ENCODE assay signal across 9 cellular contexts in the genomic region with DNA sequence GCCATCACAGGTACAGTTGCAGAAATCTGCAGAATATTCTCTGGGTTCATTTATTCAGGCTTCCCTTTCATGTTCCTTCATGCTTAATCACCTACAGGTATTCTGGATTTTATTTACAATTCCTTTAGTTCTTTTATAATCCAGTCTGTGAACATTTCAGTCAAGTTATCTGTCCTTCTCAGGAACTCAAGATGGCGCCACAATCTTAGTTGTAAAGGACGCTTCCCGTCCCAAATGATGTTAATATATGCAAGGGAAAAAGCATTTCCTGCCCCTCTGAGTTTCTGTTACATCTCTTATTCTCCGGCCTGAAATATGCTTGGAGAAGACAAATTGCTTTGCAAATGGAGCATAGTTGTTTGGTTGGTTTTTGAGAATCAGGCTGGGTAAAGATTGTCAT. TPM values are rescaled to one million over a fixed set of nuclear protein-coding genes. Genes with fewer than 3 reads are reported as not detected.
DNase-seq lines count a peak whose midpoint lies in the region; ATAC-seq and TF ChIP-seq lines count a peak whose summit lies in the region.
"Had no signal": no experiment of that assay in that cellular context is flagged by ENCODE, and none has a peak within 500 bp of the region (broad histone marks: within the 10 kb centered on the region; RNA-seq: fewer than 3 reads in every experiment).

No MANE protein-coding gene starts in this region.

- peak; percentile 53 for DNase-seq in NCI-H2227 (lab: John Stamatoyannopoulos, UW; ENCODE audit: unreplicated experiment)
- DNase-seq in NCI-H2227 treated with DMSO at 0.1 percent for 48 hours (lab: John Stamatoyannopoulos, UW): no peak
- DNase-seq in fibroblast of peridontal ligament (ENCODE audit: extremely low read depth): peak; percentile 83
- no peak for DNase-seq in sigmoid colon
- DNase-seq: CD4-positive, CD25-positive, alpha-beta regulatory T cell had no signal

- H3K27me3 ChIP-seq in OCI-LY3 (ENCODE audit: low read depth, low read length) (no peaks in the 10 kb centered on the region), sigmoid colon (no peaks in the 10 kb centered on the region)

- TF ChIP-seq EP300 in sigmoid colon (IDR thresholded peaks at IDR 0.05): no peak

- ATAC-seq in HG02840 (IDR thresholded peaks at IDR 0.05; ENCODE audit: low FRiP score, unreplicated experiment) (no peak), HG03159 (IDR thresholded peaks at IDR 0.05; ENCODE audit: unreplicated experiment) (no peak), GM21825 (IDR thresholded peaks at IDR 0.05; ENCODE audit: unreplicated experiment) (no peak)

- H2AFZ ChIP-seq in OCI-LY3 (ENCODE audit: low read depth, low read length): no peak overlapping the region

- TF ChIP-seq CTCF in OCI-LY3 (IDR thresholded peaks at IDR 0.05; ENCODE audit: low read depth, low read length) (peak; percentile 28), sigmoid colon (IDR thresholded peaks at IDR 0.05) (peak in 3 of 4 experiments; percentile 38 to 57 (median 39))

- H3K4me3 ChIP-seq in OCI-LY3 (ENCODE audit: low read length) (no peak overlapping the region), sigmoid colon (no peak overlapping the region)

- H3K36me3 ChIP-seq in OCI-LY3 (replicated peaks; ENCODE audit: low read depth, low read length) (no peaks in the 10 kb centered on the region), sigmoid colon (no peaks in the 10 kb centered on the region)

- no peaks in the 10 kb centered on the region for H3K79me2 ChIP-seq in OCI-LY3 (ENCODE audit: low read length)

- H4K20me1 ChIP-seq in OCI-LY3 (ENCODE audit: insufficient read depth, low read length): no peaks in the 10 kb centered on the region

- no peak overlapping the region for H3K9ac ChIP-seq in OCI-LY3 (ENCODE audit: low read length)

- intact Hi-C loops in sigmoid colon (cut with DNase I): loop anchor here (5.0 kb wide), 1 partner anchor 520 kb away; no protein-coding TSS in a partner anchor

- no peaks in the 10 kb centered on the region for H3K4me1 ChIP-seq in OCI-LY3 (ENCODE audit: low read length)
- H3K4me1 ChIP-seq in sigmoid colon: peaks cover 0 to under 1% (median 0%) of the 10 kb centered on the region in 4 donors

- no peak overlapping the region for H3K4me2 ChIP-seq in OCI-LY3 (ENCODE audit: low read length)

- TF ChIP-seq POLR2A in sigmoid colon (IDR thresholded peaks at IDR 0.05): no peak

- 12 to 19% methylated on average over 4 of the region's 4 CpGs for WGBS in sigmoid colon, 2 donors

- no peak overlapping the region for H3K27ac ChIP-seq in OCI-LY3 (ENCODE audit: low read length)
- no peak overlapping the region for H3K27ac ChIP-seq in sigmoid colon

- no peaks in the 10 kb centered on the region for H3K9me3 ChIP-seq in OCI-LY3 (ENCODE audit: insufficient read depth, low read length)
- H3K9me3 ChIP-seq in sigmoid colon: no peaks in the 10 kb centered on the region

RNA-seq across cellular contexts. Expression of gene F3, which starts 19.3 kb away (rescaled TPM):
- 10 to 100 TPM; 19.3 to 53.7 (median 19.3) TPM for total RNA-seq in sigmoid colon
- 10 to 100 TPM in 2 of 3 donors, 1 to 10 TPM in 1; 9.9 to 22.0 (median 17.4) TPM for polyA plus RNA-seq in sigmoid colon
- total RNA-seq: CD4-positive, CD25-positive, alpha-beta regulatory T cell had no signal
- polyA plus RNA-seq: CD4-positive, CD25-positive, alpha-beta regulatory T cell had no signal

Comparison
In these comparisons a context has a peak if more than half of its experiments do, and no peak if none do; other contexts are left out.
1. DNase-seq: peak in NCI-H2227 (single experiment) and fibroblast of peridontal ligament (single experiment); none in NCI-H2227 treated with DMSO at 0.1 percent for 48 hours (single experiment) and sigmoid colon (single experiment).